Comparison of ENCODE assay signal across 16 cellular contexts in the genomic region with DNA sequence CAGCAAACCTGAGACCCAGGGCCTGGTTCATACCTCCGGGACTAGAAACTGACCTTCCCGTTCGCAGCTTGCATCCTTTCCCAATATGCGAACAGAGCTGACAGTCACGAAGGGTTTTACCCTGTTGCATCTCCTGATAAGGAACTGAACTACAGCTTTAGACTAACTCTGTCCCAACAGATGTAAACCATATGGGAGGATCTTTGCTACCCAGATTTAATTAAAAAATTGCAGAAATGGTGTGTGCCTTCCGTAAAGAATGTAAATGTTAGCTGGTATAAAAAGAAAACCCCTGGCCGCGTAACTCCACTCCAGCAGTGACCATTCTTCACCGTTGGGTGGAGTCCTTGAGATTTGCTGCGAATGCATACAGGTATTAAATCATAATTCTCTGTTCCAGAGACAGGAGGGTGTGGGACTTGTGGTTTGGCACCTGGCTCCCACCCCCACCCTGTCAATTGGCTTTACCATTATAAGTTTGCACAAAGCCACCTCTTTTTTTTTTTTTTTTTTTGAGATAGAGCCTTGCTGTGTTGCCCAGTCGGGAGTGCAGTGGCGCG. TPM values are rescaled to one million over a fixed set of nuclear protein-coding genes. Genes with fewer than 3 reads are reported as not detected.
DNase-seq lines count a peak whose midpoint lies in the region; ATAC-seq, FAIRE-seq and TF ChIP-seq lines count a peak whose summit lies in the region.
"Had no signal": no experiment of that assay in that cellular context is flagged by ENCODE, and none has a peak within 500 bp of the region (broad histone marks: within the 10 kb centered on the region; RNA-seq: fewer than 3 reads in every experiment).

No MANE protein-coding gene starts in this region.

- 52% methylated on average over 13 of the region's 13 CpGs for WGBS in HepG2 (ENCODE audit: low lambda C conversion rate)
- WGBS in right lobe of liver (ENCODE audit: insufficient coverage, low coverage, low lambda C conversion rate, missing lambda C conversion rate) = 59% methylated on average over 12 of the region's 13 CpGs
- 66 to 77% methylated on average over 13 of the region's 13 CpGs for WGBS in esophagus squamous epithelium, 2 donors

- no peak overlapping the region for H3K4me2 ChIP-seq in HepG2 (ENCODE audit: low read depth, low read length)

- no peak overlapping the region for H2AFZ ChIP-seq in HepG2 (ENCODE audit: low read length)

- CTCF ChIA-PET in HepG2 (lab: Yijun Ruan, JAX; ENCODE audit: low intra/inter-chr PET ratio, low total read pairs) = no interaction called here
- CTCF ChIA-PET in activated CD8-positive, alpha-beta T cell treated with anti-CD3 and anti-CD28 coated beads for 36 hours (lab: Charles Lee) = no interaction called here

- H3K9me3 Mint-ChIP-seq in activated CD8-positive, alpha-beta T cell treated with anti-CD3 and anti-CD28 coated beads for 36 hours = no peaks in the 10 kb centered on the region

- no peaks in the 10 kb centered on the region for H3K79me2 ChIP-seq in HepG2 (ENCODE audit: insufficient read depth, low read length)

- H3K27ac ChIP-seq in HepG2 (ENCODE audit: extremely low read length, insufficient read depth, low read length) = no peak overlapping the region
- H3K27ac ChIP-seq in right lobe of liver = no peak overlapping the region
- H3K27ac ChIP-seq in esophagus squamous epithelium = no peak overlapping the region
- H3K27ac ChIP-seq: gastroesophageal sphincter had no signal

- H3K9me3 ChIP-seq in HepG2 (ENCODE audit: low read length) (no peaks in the 10 kb centered on the region), right lobe of liver (no peaks in the 10 kb centered on the region), esophagus squamous epithelium (no peaks in the 10 kb centered on the region)
- H3K9me3 ChIP-seq: gastroesophageal sphincter had no signal

- intact Hi-C loops in HepG2 (cut with micrococcal nuclease; ENCODE audit: unreplicated experiment) (loop anchor here (5.0 kb wide), 1 partner anchor 36 kb away; no protein-coding TSS in a partner anchor), right lobe of liver (cut with DNase I) (no loop called here), esophagus squamous epithelium (cut with DNase I) (no loop called here)
- intact Hi-C loops in activated CD8-positive, alpha-beta T cell treated with anti-CD3 and anti-CD28 coated beads for 36 hours (cut with micrococcal nuclease) = no loop called here

- no peak overlapping the region for H3K4me3 ChIP-seq in HepG2 (replicated peaks in 1 of 3; ENCODE audit: insufficient read depth in 1 of 3, low read depth in 2 of 3, low read length in 3 of 3)
- H3K4me3 ChIP-seq in right lobe of liver = no peak overlapping the region
- no peak overlapping the region for H3K4me3 ChIP-seq in epithelial cell of esophagus (ENCODE audit: low read length)
- no peak overlapping the region for H3K4me3 ChIP-seq in esophagus squamous epithelium
- H3K4me3 ChIP-seq: gastroesophageal sphincter had no signal

- DNase-seq in HepG2 (ENCODE audit: low spot score) (no peak), right lobe of liver (no peak), RKO (ENCODE audit: low spot score) (peak; percentile 15), epithelial cell of esophagus (ENCODE audit: low read depth) (no peak), NCI-H526 treated with DMSO at 0.1 percent for 48 hours (lab: John Stamatoyannopoulos, UW) (no peak), esophagus squamous epithelium (lab: John Stamatoyannopoulos, UW) (no peak)
- DNase-seq in activated CD8-positive, alpha-beta T cell treated with anti-CD3 and anti-CD28 coated beads for 36 hours = no peak
- DNase-seq: activated CD4-positive, alpha-beta T cell treated with anti-CD3 and anti-CD28 coated beads for 36 hours; islet precursor cell; KG1; NCI-H2107; stimulated activated CD4-positive, alpha-beta T cell treated with anti-CD3 and anti-CD28 coated beads, Interleukin-2, amount 100 ng/mL, for 24 hours had no signal

- no peak overlapping the region for H3K4me3 Mint-ChIP-seq in activated CD8-positive, alpha-beta T cell treated with anti-CD3 and anti-CD28 coated beads for 36 hours
- H3K4me3 Mint-ChIP-seq: activated CD4-positive, alpha-beta T cell treated with anti-CD3 and anti-CD28 coated beads for 36 hours had no signal

- TF ChIP-seq CTCF in HepG2 (CRISPR knock-in tag; IDR thresholded peaks at IDR 0.05) (peak; percentile 48), right lobe of liver (IDR thresholded peaks at IDR 0.05) (peak in 1 of 4 donors; percentile 12), epithelial cell of esophagus (IDR thresholded peaks at IDR 0.05; ENCODE audit: insufficient read depth, low read depth, low read length, missing control alignments) (peak; percentile 11), esophagus squamous epithelium (IDR thresholded peaks at IDR 0.05) (peak in 1 of 6 experiments; percentile 29)
- TF ChIP-seq CTCF in activated CD8-positive, alpha-beta T cell treated with anti-CD3 and anti-CD28 coated beads for 36 hours (IDR thresholded peaks at IDR 0.05) = no peak

- TF ChIP-seq EP300 in HepG2 (IDR thresholded peaks at IDR 0.05; ENCODE audit: low read depth in 2 of 2, low read length in 2 of 2) = no peak
- TF ChIP-seq EP300 in HepG2 (CRISPR knock-in tag; IDR thresholded peaks at IDR 0.05; ENCODE audit: borderline replicate concordance) = no peak

- POLR2A ChIA-PET in HepG2 (lab: Yijun Ruan, JAX) = no interaction called here
- POLR2A ChIA-PET in activated CD8-positive, alpha-beta T cell treated with anti-CD3 and anti-CD28 coated beads for 36 hours (lab: Charles Lee) = interaction anchor here (0.6 kb wide), 1 partner anchor 28 kb away, joined by 3 read pairs; no protein-coding TSS in a partner anchor

- no TSS peak for BruUV-seq in HepG2 (replicated peaks; lab: Mats Ljungman, UMichigan)

- TF ChIP-seq POLR2A in HepG2 (IDR thresholded peaks at IDR 0.05; ENCODE audit: insufficient read depth in 1 of 2, low read depth in 2 of 2, low read length in 2 of 2) = no peak
- no peak for TF ChIP-seq POLR2A in right lobe of liver (IDR thresholded peaks at IDR 0.05)
- no peak for TF ChIP-seq POLR2A in esophagus squamous epithelium (IDR thresholded peaks at IDR 0.05)

- in situ Hi-C loops in HepG2 (cut with HindIII; ENCODE audit: extremely low pct_ligation_motif_present, low pct_unique_long_range_greater_than_20kb) = no loop called here

- peaks cover 10% of the 10 kb centered on the region for H3K27me3 Mint-ChIP-seq in activated CD8-positive, alpha-beta T cell treated with anti-CD3 and anti-CD28 coated beads for 36 hours

- H3K9ac ChIP-seq in HepG2 (ENCODE audit: insufficient read depth, low read depth, low read length) = no peak overlapping the region

- no peak overlapping the region for H3K27ac Mint-ChIP-seq in activated CD8-positive, alpha-beta T cell treated with anti-CD3 and anti-CD28 coated beads for 36 hours
- H3K27ac Mint-ChIP-seq: activated CD4-positive, alpha-beta T cell treated with anti-CD3 and anti-CD28 coated beads for 36 hours had no signal

- H4K20me1 ChIP-seq in HepG2 (ENCODE audit: insufficient read depth, low read length) = no peaks in the 10 kb centered on the region

- TF ChIP-seq RAD21 in HepG2 (CRISPR knock-in tag; IDR thresholded peaks at IDR 0.05) = 0 out of 2 replicates have a peak, but pooled peaks have one; percentile 12

- no peaks in the 10 kb centered on the region for H3K36me3 ChIP-seq in HepG2 (replicated peaks in 1 of 2; ENCODE audit: control insufficient read depth in 1 of 2, insufficient read depth in 2 of 2, low read length in 2 of 2)
- no peaks in the 10 kb centered on the region for H3K36me3 ChIP-seq in right lobe of liver
- H3K36me3 ChIP-seq in esophagus squamous epithelium = no peaks in the 10 kb centered on the region
- H3K36me3 ChIP-seq: gastroesophageal sphincter had no signal

- H3K27me3 ChIP-seq in HepG2 (ENCODE audit: control insufficient read depth in 1 of 2, insufficient read depth in 2 of 2, low read length in 2 of 2) (peaks cover 14 to 70% of the 10 kb centered on the region in 2 experiments), right lobe of liver (no peaks in the 10 kb centered on the region), esophagus squamous epithelium (peaks cover 0 to 29% (median 0%) of the 10 kb centered on the region in 4 donors)

- H3K4me1 Mint-ChIP-seq in activated CD8-positive, alpha-beta T cell treated with anti-CD3 and anti-CD28 coated beads for 36 hours (ENCODE audit: low read depth) = no peaks in the 10 kb centered on the region
- H3K4me1 Mint-ChIP-seq: activated CD4-positive, alpha-beta T cell treated with anti-CD3 and anti-CD28 coated beads for 36 hours had no signal

- H3K4me1 ChIP-seq in HepG2 (ENCODE audit: insufficient read depth, low read length) (peaks cover 30% of the 10 kb centered on the region), right lobe of liver (no peaks in the 10 kb centered on the region), esophagus squamous epithelium (peaks cover 4 to 36% (median 12%) of the 10 kb centered on the region in 3 donors)

- FAIRE-seq in HepG2 (lab: Jason Lieb, UNC) = no peak

- no peaks in the 10 kb centered on the region for H3K36me3 Mint-ChIP-seq in activated CD8-positive, alpha-beta T cell treated with anti-CD3 and anti-CD28 coated beads for 36 hours (ENCODE audit: low read depth)

- no peak for ATAC-seq in HepG2
- ATAC-seq in right lobe of liver = no peak
- no peak for ATAC-seq in activated CD8-positive, alpha-beta T cell treated with anti-CD3 and anti-CD28 coated beads for 36 hours
- ATAC-seq in GM18861 (IDR thresholded peaks at IDR 0.05; ENCODE audit: unreplicated experiment) = no peak
- ATAC-seq: activated CD4-positive, alpha-beta T cell treated with anti-CD3 and anti-CD28 coated beads for 36 hours; gastroesophageal sphincter had no signal

RNA-seq across cellular contexts. Expression of gene SORCS2, which starts 40.6 kb away (rescaled TPM):
- total RNA-seq in HepG2 (2016; rRNA removed; fragmentation: Illumina TruSeq; extraction: Trizol) (0.66 and 1.0 TPM in 2 replicates), right lobe of liver (1 to 10 TPM in 5 of 6 experiments, under 1 TPM in 1; 0.18 to 6.2 (median 3.1) TPM), esophagus squamous epithelium (1 to 10 TPM; 1.1 to 2.5 (median 2.0) TPM)
- total RNA-seq in HepG2 (2016; cell fraction: cytosol; rRNA removed; fragmentation: Illumina TruSeq; extraction: Trizol; ENCODE audit: low read depth) = 0.09 and 0.10 TPM in 2 replicates
- total RNA-seq in HepG2 (2016; cell fraction: insoluble cytoplasmic fraction; rRNA removed; fragmentation: Illumina TruSeq; extraction: Trizol) = 0.46 and 0.71 TPM in 2 replicates
- 0.43 and 0.55 TPM in 2 replicates for total RNA-seq in HepG2 (2016; cell fraction: membrane; rRNA removed; fragmentation: Illumina TruSeq; extraction: Trizol)
- total RNA-seq in HepG2 (2016; cell fraction: nucleus; rRNA removed; fragmentation: Illumina TruSeq; extraction: Trizol) = 1.9 and 2.0 TPM in 2 replicates
- 0.82 and 2.6 TPM in 2 replicates for polyA plus RNA-seq in HepG2 (2011; rRNA removed)
- polyA plus RNA-seq in HepG2 (2011; cell fraction: cytosol; rRNA removed) = 0.35 and 0.82 TPM in 2 replicates
- polyA plus RNA-seq in HepG2 (2011; cell fraction: nucleus; rRNA removed) = 10.2 and 19.2 TPM in 2 replicates
- polyA plus RNA-seq in HepG2 (2012) = 3.3 and 4.5 TPM in 2 replicates
- 0.06 and 0.07 TPM in 2 replicates for polyA plus RNA-seq in HepG2 (2016; cell fraction: cytosol; fragmentation: Illumina TruSeq; extraction: Trizol; ENCODE audit: low read depth)
- polyA plus RNA-seq in HepG2 (2016; cell fraction: insoluble cytoplasmic fraction; fragmentation: Illumina TruSeq; extraction: Trizol; ENCODE audit: low read depth) = 0.38 and 1.0 TPM in 2 replicates
- 0.13 and 0.14 TPM in 2 replicates for polyA plus RNA-seq in HepG2 (2016; cell fraction: membrane; fragmentation: Illumina TruSeq; extraction: Trizol; ENCODE audit: low read depth)
- 2.4 and 2.8 TPM in 2 replicates for polyA plus RNA-seq in HepG2 (2016; cell fraction: nucleus; fragmentation: Illumina TruSeq; extraction: Trizol; ENCODE audit: insufficient read depth, low read depth)
- polyA minus RNA-seq in HepG2 (2011; rRNA and poly(A)+ RNA removed; ENCODE audit: low replicate concordance) = 1.1 and 3.6 TPM in 2 replicates
- 0.62 and 0.99 TPM in 2 replicates for polyA minus RNA-seq in HepG2 (2011; cell fraction: cytosol; rRNA and poly(A)+ RNA removed)
- polyA minus RNA-seq in HepG2 (2011; cell fraction: nucleus; rRNA and poly(A)+ RNA removed) = 1.0 and 2.5 TPM in 2 replicates
- total RNA-seq in activated CD8-positive, alpha-beta T cell treated with anti-CD3 and anti-CD28 coated beads for 36 hours = under 1 TPM in 1 of 2 experiments, not detected in 1; 0.05 TPM
- total RNA-seq: pulmonary artery endothelial cell; T-helper 1 cell treated with Interleukin-12 subunit alpha and Interleukin-12 subunit beta and Interleukin-4 antibody, amounts not matched to agents 30 ng/mL and 1 ng/mL, for 36 hours had no signal
